ENCODE assay signal across 30 cellular contexts in genomic region chr2:181185428-181185827, GRCh38.
DNase-seq lines count a peak whose midpoint lies in the region; ATAC-seq and TF ChIP-seq lines count a peak whose summit lies in the region.
"Had no signal": no experiment of that assay in that cellular context is flagged by ENCODE, and none has a peak within 500 bp of the region (broad histone marks: within the 10 kb centered on the region; RNA-seq: fewer than 3 reads in every experiment).

No MANE protein-coding gene starts in this region.

- no peak for ATAC-seq in activated CD8-positive, alpha-beta T cell treated with anti-CD3 and anti-CD28 coated beads for 36 hours
- no peak for ATAC-seq in activated CD8-positive, alpha-beta T cell treated with anti-CD3 and anti-CD28 coated beads, Interleukin-2, amount 10 ng/mL, durations not matched to agents 7 days and 5 days
- ATAC-seq: natural killer cell; pancreas; PC-3; stimulated activated naive B cell treated with anti-CD40 and anti-IgM and Interleukin-4, amounts not matched to agents 10 μg/mL and 1 μg/mL and 100 μg/mL, for 72 hours had no signal

- DNase-seq in activated CD8-positive, alpha-beta T cell treated with anti-CD3 and anti-CD28 coated beads for 36 hours: no peak
- no peak for DNase-seq in activated CD8-positive, alpha-beta T cell treated with anti-CD3 and anti-CD28 coated beads, Interleukin-2, amount 10 ng/mL, durations not matched to agents 7 days and 5 days
- DNase-seq in Kasumi-1 (lab: John Stamatoyannopoulos, UW) (peak; percentile 43 to 64), PC-9 (no peak), neural progenitor cell (ENCODE audit: low spot score) (no peak), amniotic stem cell (lab: John Stamatoyannopoulos, UW) (no peak), DMS153 treated with DMSO at 0.1 percent for 48 hours (lab: John Stamatoyannopoulos, UW; ENCODE audit: unreplicated experiment) (no peak)
- DNase-seq in stimulated activated CD4-positive, alpha-beta T cell treated with anti-CD3 and anti-CD28 coated beads, Interleukin-2, amount 100 ng/mL, for 24 hours: no peak
- DNase-seq: ACHN; activated CD4-positive, alpha-beta T cell treated with anti-CD3 and anti-CD28 coated beads for 4 hours; Calu3; dorsolateral prefrontal cortex; islet precursor cell; natural killer cell; NCI-H1436 treated with DMSO at 0.1 percent for 48 hours; NCI-H524 treated with DMSO at 0.1 percent for 48 hours; pancreas; SHP77; spleen; stimulated activated CD4-positive, alpha-beta T cell treated with anti-CD3 and anti-CD28 coated beads, Interleukin-4, amount 100 ng/mL, for 1 hour; stimulated activated naive B cell treated with anti-CD40 and anti-IgM and Interleukin-4, amounts not matched to agents 10 μg/mL and 1 μg/mL and 100 μg/mL, for 72 hours; T-helper 1 cell had no signal

- H3K9me3 ChIP-seq in PC-9 (ENCODE audit: insufficient read depth, low read depth) (no peaks in the 10 kb centered on the region), neural progenitor cell (ENCODE audit: low read depth) (no peaks in the 10 kb centered on the region)
- H3K9me3 ChIP-seq: pancreas, right atrium auricular region, spleen, suprapubic skin had no signal

- H3K27ac ChIP-seq in PC-9 (no peak overlapping the region), neural progenitor cell (no peak overlapping the region)
- H3K27ac ChIP-seq: BLaER1, dorsolateral prefrontal cortex, pancreas, right atrium auricular region, spleen, suprapubic skin had no signal

- no peak overlapping the region for H3K4me3 Mint-ChIP-seq in activated CD8-positive, alpha-beta T cell treated with anti-CD3 and anti-CD28 coated beads for 36 hours
- no peak overlapping the region for H3K4me3 Mint-ChIP-seq in activated CD8-positive, alpha-beta T cell treated with anti-CD3 and anti-CD28 coated beads, Interleukin-2, amount 10 ng/mL, durations not matched to agents 7 days and 5 days
- no peak overlapping the region for H3K4me3 Mint-ChIP-seq in neural progenitor cell
- H3K4me3 Mint-ChIP-seq: activated T-helper 1 cell treated with anti-CD3 and anti-CD28 coated beads, Interleukin-12 subunit alpha, Interleukin-12 subunit beta, Interleukin-2, Interleukin-4 antibody, amounts not matched to agents 30 ng/mL and 10 ng/mL and 1 ng/mL, durations not matched to agents 14 hours and 24 hours and 36 hours; central memory CD8-positive, alpha-beta T cell; mesothelial cell of epicardium; natural killer cell; stimulated activated naive B cell treated with anti-CD40 and anti-IgM and Interleukin-4, amounts not matched to agents 10 μg/mL and 1 μg/mL and 100 μg/mL, for 72 hours had no signal

- H3K36me3 ChIP-seq in PC-9 (ENCODE audit: low read depth) (no peaks in the 10 kb centered on the region), neural progenitor cell (no peaks in the 10 kb centered on the region)
- H3K36me3 ChIP-seq: BLaER1, pancreas, right atrium auricular region, spleen, suprapubic skin had no signal

- H3K9me2 ChIP-seq in PC-9 (ENCODE audit: insufficient read depth): peaks cover 3% of the 10 kb centered on the region; the same call in 1 of the 2 replicates

- H3K4me1 ChIP-seq in PC-9 (replicated peaks; ENCODE audit: insufficient read depth) (no peaks in the 10 kb centered on the region), neural progenitor cell (peaks cover 3% of the 10 kb centered on the region)
- H3K4me1 ChIP-seq: pancreas, right atrium auricular region, suprapubic skin had no signal

- peaks cover 33% of the 10 kb centered on the region for H3K4me1 Mint-ChIP-seq in activated CD8-positive, alpha-beta T cell treated with anti-CD3 and anti-CD28 coated beads for 36 hours (ENCODE audit: low read depth)
- H3K4me1 Mint-ChIP-seq in activated CD8-positive, alpha-beta T cell treated with anti-CD3 and anti-CD28 coated beads, Interleukin-2, amount 10 ng/mL, durations not matched to agents 7 days and 5 days (ENCODE audit: low read depth): peaks cover 17% of the 10 kb centered on the region
- peaks cover 5% of the 10 kb centered on the region for H3K4me1 Mint-ChIP-seq in neural progenitor cell
- H3K4me1 Mint-ChIP-seq: mesothelial cell of epicardium had no signal

- peak overlapping the region; percentile 27 for H3K27ac Mint-ChIP-seq in activated CD8-positive, alpha-beta T cell treated with anti-CD3 and anti-CD28 coated beads for 36 hours
- no peak overlapping the region for H3K27ac Mint-ChIP-seq in activated CD8-positive, alpha-beta T cell treated with anti-CD3 and anti-CD28 coated beads, Interleukin-2, amount 10 ng/mL, durations not matched to agents 7 days and 5 days
- no peak overlapping the region for H3K27ac Mint-ChIP-seq in neural progenitor cell
- H3K27ac Mint-ChIP-seq: activated naive CD4-positive, alpha-beta T cell treated with anti-CD3 and anti-CD28 coated beads, Interleukin-2, amount 50 U/mL, for 72 hours; activated T-helper 1 cell treated with anti-CD3 and anti-CD28 coated beads, Interleukin-12 subunit alpha, Interleukin-12 subunit beta, Interleukin-2, Interleukin-4 antibody, amounts not matched to agents 30 ng/mL and 10 ng/mL and 1 ng/mL, durations not matched to agents 14 hours and 24 hours and 36 hours; mesothelial cell of epicardium; natural killer cell; stimulated activated naive B cell treated with anti-CD40 and anti-IgM and Interleukin-4, amounts not matched to agents 10 μg/mL and 1 μg/mL and 100 μg/mL, for 72 hours had no signal

- H3K4me2 ChIP-seq in PC-9 (no peak overlapping the region), neural progenitor cell (no peak overlapping the region)
- H3K4me2 ChIP-seq: BLaER1 had no signal

- CTCF ChIA-PET in activated CD8-positive, alpha-beta T cell treated with anti-CD3 and anti-CD28 coated beads for 36 hours (lab: Charles Lee): interaction anchor here (0.8 to 1.5 kb wide), 4 partner anchors 15 to 25 kb away, joined by 3 to 5 read pairs (median 3); no protein-coding TSS in a partner anchor
- CTCF ChIA-PET in activated CD8-positive, alpha-beta T cell treated with anti-CD3 and anti-CD28 coated beads, Interleukin-2, amount 10 ng/mL, durations not matched to agents 7 days and 5 days (lab: Charles Lee): no interaction called here
- CTCF ChIA-PET in PC-9 (lab: Charles Lee): no interaction called here

- peaks cover 13% of the 10 kb centered on the region for H3K36me3 Mint-ChIP-seq in activated CD8-positive, alpha-beta T cell treated with anti-CD3 and anti-CD28 coated beads for 36 hours (ENCODE audit: low read depth)
- H3K36me3 Mint-ChIP-seq in activated CD8-positive, alpha-beta T cell treated with anti-CD3 and anti-CD28 coated beads, Interleukin-2, amount 10 ng/mL, durations not matched to agents 7 days and 5 days (ENCODE audit: low read depth): peaks cover 10% of the 10 kb centered on the region
- H3K36me3 Mint-ChIP-seq in neural progenitor cell: no peaks in the 10 kb centered on the region
- H3K36me3 Mint-ChIP-seq: mesothelial cell of epicardium; natural killer cell; stimulated activated naive B cell treated with anti-CD40 and anti-IgM and Interleukin-4, amounts not matched to agents 10 μg/mL and 1 μg/mL and 100 μg/mL, for 72 hours had no signal

- H3K27me3 ChIP-seq in PC-9 (ENCODE audit: insufficient read depth, low read depth) (no peaks in the 10 kb centered on the region), neural progenitor cell (no peaks in the 10 kb centered on the region)
- H3K27me3 ChIP-seq: BLaER1, dorsolateral prefrontal cortex, pancreas, right atrium auricular region, spleen, suprapubic skin had no signal

- H3K9me3 Mint-ChIP-seq in activated CD8-positive, alpha-beta T cell treated with anti-CD3 and anti-CD28 coated beads for 36 hours: no peaks in the 10 kb centered on the region
- peaks cover 7% of the 10 kb centered on the region for H3K9me3 Mint-ChIP-seq in activated CD8-positive, alpha-beta T cell treated with anti-CD3 and anti-CD28 coated beads, Interleukin-2, amount 10 ng/mL, durations not matched to agents 7 days and 5 days (ENCODE audit: insufficient read depth)
- no peaks in the 10 kb centered on the region for H3K9me3 Mint-ChIP-seq in neural progenitor cell
- H3K9me3 Mint-ChIP-seq: central memory CD8-positive, alpha-beta T cell; natural killer cell; stimulated activated naive B cell treated with anti-CD40 and anti-IgM and Interleukin-4, amounts not matched to agents 10 μg/mL and 1 μg/mL and 100 μg/mL, for 72 hours had no signal

- H3K9ac ChIP-seq in neural progenitor cell: no peak overlapping the region
- H3K9ac ChIP-seq: BLaER1 had no signal

- H4K20me1 ChIP-seq in PC-9 (ENCODE audit: insufficient read depth): no peaks in the 10 kb centered on the region
- H4K20me1 ChIP-seq in neural progenitor cell (ENCODE audit: low read depth): no peaks in the 10 kb centered on the region
- H4K20me1 ChIP-seq: BLaER1 had no signal

- no peaks in the 10 kb centered on the region for H3F3A ChIP-seq in PC-9 (ENCODE audit: insufficient read depth, low read depth)
- no peaks in the 10 kb centered on the region for H3F3A ChIP-seq in neural progenitor cell (ENCODE audit: low read depth)

- H3K79me2 ChIP-seq in PC-9 (ENCODE audit: low read depth) (no peaks in the 10 kb centered on the region), neural progenitor cell (ENCODE audit: low read depth) (no peaks in the 10 kb centered on the region)

- no peak for TF ChIP-seq CTCF in activated CD8-positive, alpha-beta T cell treated with anti-CD3 and anti-CD28 coated beads for 36 hours (IDR thresholded peaks at IDR 0.05)
- no peak for TF ChIP-seq CTCF in PC-9 (conservative IDR thresholded peaks at IDR 0.05)
- TF ChIP-seq CTCF in neural progenitor cell (IDR thresholded peaks at IDR 0.05): no peak

- POLR2A ChIA-PET in activated CD8-positive, alpha-beta T cell treated with anti-CD3 and anti-CD28 coated beads for 36 hours (lab: Charles Lee): interaction anchor here (1.2 kb wide), 1 partner anchor 41 kb away, joined by 3 read pairs; no protein-coding TSS in a partner anchor
- POLR2A ChIA-PET in activated CD8-positive, alpha-beta T cell treated with anti-CD3 and anti-CD28 coated beads, Interleukin-2, amount 10 ng/mL, durations not matched to agents 7 days and 5 days (lab: Charles Lee): no interaction called here
- POLR2A ChIA-PET in PC-9 (lab: Charles Lee; ENCODE audit: unreplicated experiment): no interaction called here

- no peaks in the 10 kb centered on the region for H3K27me3 Mint-ChIP-seq in activated CD8-positive, alpha-beta T cell treated with anti-CD3 and anti-CD28 coated beads for 36 hours
- no peaks in the 10 kb centered on the region for H3K27me3 Mint-ChIP-seq in activated CD8-positive, alpha-beta T cell treated with anti-CD3 and anti-CD28 coated beads, Interleukin-2, amount 10 ng/mL, durations not matched to agents 7 days and 5 days (ENCODE audit: low read depth)
- H3K27me3 Mint-ChIP-seq in neural progenitor cell (ENCODE audit: insufficient read depth, low read depth): no peaks in the 10 kb centered on the region
- H3K27me3 Mint-ChIP-seq: central memory CD8-positive, alpha-beta T cell; stimulated activated naive B cell treated with anti-CD40 and anti-IgM and Interleukin-4, amounts not matched to agents 10 μg/mL and 1 μg/mL and 100 μg/mL, for 72 hours had no signal

- intact Hi-C loops in activated CD8-positive, alpha-beta T cell treated with anti-CD3 and anti-CD28 coated beads for 36 hours (cut with micrococcal nuclease): no loop called here
- intact Hi-C loops in PC-9 (cut with micrococcal nuclease; ENCODE audit: unreplicated experiment): no loop called here

- H2AFZ ChIP-seq in PC-9 (peak overlapping the region; percentile 67), neural progenitor cell (replicated peaks) (peak overlapping the region; percentile 77)

- BruUV-seq in PC-9 (replicated peaks; lab: Mats Ljungman, UMichigan): no TSS peak

- H3K4me3 ChIP-seq in PC-9: no peak overlapping the region
- no peak overlapping the region for H3K4me3 ChIP-seq in neural progenitor cell
- H3K4me3 ChIP-seq: BLaER1, dorsolateral prefrontal cortex, pancreas, right atrium auricular region, spleen, suprapubic skin had no signal

Comparison
In these comparisons a context has a peak if more than half of its experiments do, and no peak if none do; other contexts are left out.
1. DNase-seq: peak in Kasumi-1 (2 of 2); none in activated CD8-positive, alpha-beta T cell treated with anti-CD3 and anti-CD28 coated beads for 36 hours (single experiment), activated CD8-positive, alpha-beta T cell treated with anti-CD3 and anti-CD28 coated beads, Interleukin-2, amount 10 ng/mL, durations not matched to agents 7 days and 5 days (single experiment), PC-9 (0 of 2), neural progenitor cell (single experiment), stimulated activated CD4-positive, alpha-beta T cell treated with anti-CD3 and anti-CD28 coated beads, Interleukin-2, amount 100 ng/mL, for 24 hours (0 of 2), amniotic stem cell (single experiment) and DMS153 treated with DMSO at 0.1 percent for 48 hours (single experiment).